8 cellular contexts compared by ENCODE assay signal in the genomic region with DNA sequence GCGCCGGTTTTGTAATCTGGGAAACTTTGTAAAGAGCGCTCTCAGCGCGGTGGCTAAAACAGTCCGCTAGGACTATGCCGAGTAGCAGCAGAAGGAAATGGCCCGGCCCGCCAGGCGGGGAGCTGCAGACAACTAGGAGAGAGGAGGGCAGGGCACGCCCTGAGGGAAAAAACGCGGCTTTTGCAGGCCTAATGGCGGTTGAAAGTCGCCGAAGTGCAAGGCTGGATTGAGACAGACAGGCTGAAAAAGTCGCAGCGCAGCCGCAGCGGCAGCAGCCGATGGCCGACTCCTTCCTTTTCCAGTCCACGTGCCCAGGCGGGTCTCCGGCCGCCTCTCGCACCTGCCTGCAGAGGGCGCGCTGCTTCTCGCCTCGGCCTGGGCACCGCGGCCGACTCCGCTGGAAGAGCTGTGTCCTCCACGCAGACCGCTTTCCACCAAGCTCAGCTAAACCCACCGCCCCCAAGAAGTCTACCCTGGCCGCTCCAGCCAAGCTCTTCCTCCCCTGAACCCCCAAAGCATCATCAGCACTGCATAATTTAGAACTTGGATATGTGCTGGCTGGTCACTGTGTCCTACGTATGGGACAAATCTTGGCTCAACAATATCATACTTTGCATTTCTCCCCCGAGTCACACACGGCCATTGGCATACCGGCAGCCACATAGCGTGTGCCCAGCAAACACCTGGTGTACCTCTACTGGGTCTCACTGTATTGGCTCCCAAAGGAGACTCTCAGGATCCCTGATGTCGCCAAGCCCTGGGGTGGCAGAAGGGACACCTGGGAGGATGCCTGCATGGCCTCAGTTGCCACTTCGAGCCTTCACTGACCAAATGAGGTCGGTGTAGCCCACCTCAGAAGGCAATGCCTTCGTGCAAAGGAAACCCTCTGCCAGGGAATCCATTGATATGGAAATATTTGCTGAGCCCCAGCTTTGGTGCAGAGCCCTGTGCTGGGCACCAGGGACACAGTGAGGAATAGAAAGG. TPM values are rescaled to one million over a fixed set of nuclear protein-coding genes. Genes with fewer than 3 reads are reported as not detected.
DNase-seq lines count a peak whose midpoint lies in the region; ATAC-seq and TF ChIP-seq lines count a peak whose summit lies in the region.

No MANE protein-coding gene starts in this region.

- CTCF ChIA-PET in GM10248 (lab: Yijun Ruan, JAX) = interaction anchor here (0.6 to 6.1 kb wide), 18 partner anchors 9 to 309 kb away, joined by 3 to 55 read pairs (median 4); partner anchors contain the start of gene RPL39
- CTCF ChIA-PET in activated CD4-positive, alpha-beta T cell treated with anti-CD3 and anti-CD28 coated beads for 36 hours (lab: Charles Lee) = interaction anchor here (0.6 to 2.1 kb wide), 16 partner anchors 8 to 428 kb away, joined by 3 to 10 read pairs (median 4); no protein-coding TSS in a partner anchor

- no peak overlapping the region for H4K5ac ChIP-seq in H9 (ENCODE audit: insufficient read length, low read depth, low read length)

- intact Hi-C loops in activated CD4-positive, alpha-beta T cell treated with anti-CD3 and anti-CD28 coated beads for 36 hours (cut with DNase I, micrococcal nuclease) = loop anchor here (1.0 to 2.0 kb wide), 2 partner anchors 13 to 14 kb away; partner anchors contain the start of gene SLC25A5 (in 1 of the 2)
- intact Hi-C loops in lower leg skin (cut with DNase I; ENCODE audit: low total_unique reads) = no loop called here

- no peak overlapping the region for H2BK15ac ChIP-seq in H9 (ENCODE audit: low read depth, low read length)

- H3K4me3 ChIP-seq in lower leg skin (ENCODE audit: low read depth, poor library complexity, severe bottlenecking) = no peak overlapping the region

- DNase-seq in GM10248 (ENCODE audit: extremely low spot score) = peak; percentile 74
- peak; percentile 76 for DNase-seq in H9
- peak; percentile 26 for DNase-seq in NCI-H128 (lab: John Stamatoyannopoulos, UW; ENCODE audit: unreplicated experiment)
- peak; percentile 82 for DNase-seq in activated CD4-positive, alpha-beta T cell treated with anti-CD3 and anti-CD28 coated beads for 36 hours
- DNase-seq in cortex of kidney (lab: John Stamatoyannopoulos, UW) = peak; percentile 3
- DNase-seq in lower leg skin (ENCODE audit: low spot score in 2 of 2) = peak; percentile 32 to 89
- peak; percentile 23 to 61 (median 33) for DNase-seq in stimulated activated CD4-positive, alpha-beta T cell treated with anti-CD3 and anti-CD28 coated beads, TNF-alpha, amount 100 ng/mL, for 24 hours (ENCODE audit: low read depth in 3 of 3)
- no peak for DNase-seq in pons (ENCODE audit: low spot score)

- peak; percentile 93 for ATAC-seq in activated CD4-positive, alpha-beta T cell treated with anti-CD3 and anti-CD28 coated beads for 36 hours

- 0 out of 4 replicates have a peak, but pooled peaks cover 0 to 2% of the 10 kb centered on the region in 2 experiments for H3K4me1 Mint-ChIP-seq in H9
- peaks cover 7% of the 10 kb centered on the region for H3K4me1 Mint-ChIP-seq in activated CD4-positive, alpha-beta T cell treated with anti-CD3 and anti-CD28 coated beads for 36 hours

- no peak overlapping the region for H2BK5ac ChIP-seq in H9 (ENCODE audit: insufficient read length, low read length)

- no CpG with 5 or more reads among the region's 48 CpGs for WGBS in H9 (ENCODE audit: extremely low coverage, insufficient read length, low lambda C conversion rate)
- 18 to 33% methylated on average over 21 to 45 of the region's 48 CpGs for WGBS in lower leg skin, 2 donors

- peak overlapping the region; percentile 47 for H3K4me2 ChIP-seq in H9 (ENCODE audit: insufficient read depth, insufficient read length, low read length)

- no peak overlapping the region for H3K23ac ChIP-seq in H9 (ENCODE audit: insufficient read length, low read depth, low read length)

- H3K18ac ChIP-seq in H9 (ENCODE audit: insufficient read length, low read depth, low read length) = peak overlapping the region; percentile 75

- no peak overlapping the region for H4K8ac ChIP-seq in H9 (replicated peaks; ENCODE audit: insufficient read length, low read depth, low read length)

- TF ChIP-seq CTCF in GM10248 (IDR thresholded peaks at IDR 0.05; ENCODE audit: control extremely low read depth, extremely low read depth, low read depth, missing control alignments) (peak; percentile 72), H9 (conservative IDR thresholded peaks at IDR 0.05) (peak; percentile 78), lower leg skin (IDR thresholded peaks at IDR 0.05) (no peak)

- H3K27ac Mint-ChIP-seq in H9 = peak overlapping the region in 1 of 3 experiments; percentile 93; a peak in 2 of 7 replicates
- peak overlapping the region; percentile 19 for H3K27ac Mint-ChIP-seq in activated CD4-positive, alpha-beta T cell treated with anti-CD3 and anti-CD28 coated beads for 36 hours

- peaks cover 0 to 11% (median 4%) of the 10 kb centered on the region in 3 experiments; a peak in 4 of 7 replicates for H3K36me3 Mint-ChIP-seq in H9 (ENCODE audit: insufficient read depth in 1 of 3, low read depth in 3 of 3)
- no peaks in the 10 kb centered on the region for H3K36me3 Mint-ChIP-seq in activated CD4-positive, alpha-beta T cell treated with anti-CD3 and anti-CD28 coated beads for 36 hours (ENCODE audit: low read depth)

- H2BK12ac ChIP-seq in H9 (ENCODE audit: insufficient read length, low read depth, low read length) = no peak overlapping the region

- no peaks in the 10 kb centered on the region for H3K4me1 ChIP-seq in H9 (ENCODE audit: insufficient read depth, low read length)

- H3K27me3 ChIP-seq in H9 (ENCODE audit: insufficient read depth, low read length) = no peaks in the 10 kb centered on the region

- H2BK20ac ChIP-seq in H9 (ENCODE audit: low read depth, low read length, poor library complexity, severe bottlenecking) = no peak overlapping the region

- H4K91ac ChIP-seq in H9 (ENCODE audit: insufficient read length, low read depth, low read length) = no peak overlapping the region

- H3K4ac ChIP-seq in H9 (ENCODE audit: low read depth, low read length) = no peak overlapping the region

- no peaks in the 10 kb centered on the region for H3K79me2 ChIP-seq in H9 (ENCODE audit: insufficient read depth, low read length)

- no peak overlapping the region for H3T11ph ChIP-seq in H9 (ENCODE audit: low read length)

- H2AFZ ChIP-seq in H9 (ENCODE audit: low read length) = peak overlapping the region; percentile 19

- peaks cover 16% of the 10 kb centered on the region for H3K9me3 ChIP-seq in H9 (ENCODE audit: control insufficient read depth, low read depth, low read length)

- no peak for TF ChIP-seq POLR2A in lower leg skin (IDR thresholded peaks at IDR 0.05)

- POLR2A ChIA-PET in GM10248 (lab: Yijun Ruan, JAX) = interaction anchor here (0.9 kb wide), 1 partner anchor 15 kb away, joined by 3 read pairs; the partner anchor contains the start of gene SLC25A5
- POLR2A ChIA-PET in activated CD4-positive, alpha-beta T cell treated with anti-CD3 and anti-CD28 coated beads for 36 hours (lab: Charles Lee) = no interaction called here

- peak overlapping the region; percentile 33 for H3K9ac ChIP-seq in H9 (ENCODE audit: extremely low read depth, insufficient read length, low read length)

- H3K14ac ChIP-seq in H9 (ENCODE audit: insufficient read depth, low read length) = peak overlapping the region; percentile 94

- no peak overlapping the region for H2BK120ac ChIP-seq in H9 (ENCODE audit: low read depth, low read length, poor library complexity, severe bottlenecking)

- no peaks in the 10 kb centered on the region for H4K20me1 ChIP-seq in H9 (ENCODE audit: control insufficient read depth, insufficient read depth, insufficient read length)

- no peak overlapping the region for H3K56ac ChIP-seq in H9 (ENCODE audit: insufficient read length, low read depth, low read length)

- H3K4me3 Mint-ChIP-seq in H9 = peak overlapping the region; percentile 62 to 68; a peak in 3 of 5 replicates
- peak overlapping the region; percentile 55 for H3K4me3 Mint-ChIP-seq in activated CD4-positive, alpha-beta T cell treated with anti-CD3 and anti-CD28 coated beads for 36 hours

- H3K79me1 ChIP-seq in H9 (ENCODE audit: insufficient read depth, low read depth, low read length, poor library complexity, severe bottlenecking) = no peaks in the 10 kb centered on the region

- H3K27ac ChIP-seq in H9 (ENCODE audit: insufficient read length, low read depth, low read length) = no peak overlapping the region

- peaks cover 2% of the 10 kb centered on the region for H3K23me2 ChIP-seq in H9 (ENCODE audit: insufficient read length, low read depth, low read length, poor library complexity, severe bottlenecking)

- peaks cover 68 to 75% of the 10 kb centered on the region in 2 experiments for H3K9me3 Mint-ChIP-seq in H9
- H3K9me3 Mint-ChIP-seq in activated CD4-positive, alpha-beta T cell treated with anti-CD3 and anti-CD28 coated beads for 36 hours (ENCODE audit: low read depth) = no peaks in the 10 kb centered on the region

- no peak overlapping the region for H2AK5ac ChIP-seq in H9 (ENCODE audit: insufficient read length, low read length)

- peaks cover 29% of the 10 kb centered on the region for H3K27me3 Mint-ChIP-seq in H9 (ENCODE audit: low read depth)
- no peaks in the 10 kb centered on the region for H3K27me3 Mint-ChIP-seq in activated CD4-positive, alpha-beta T cell treated with anti-CD3 and anti-CD28 coated beads for 36 hours

RNA-seq across cellular contexts. Expression of gene SLC25A5, which starts 14.5 kb away (rescaled TPM):
- total RNA-seq in H9 (2021) (454 and 472 TPM in 2 replicates), lower leg skin (100 to 1,000 TPM; 226 to 449 (median 361) TPM)
- 100 to 1,000 TPM; 593 to 674 TPM for total RNA-seq in activated CD4-positive, alpha-beta T cell treated with anti-CD3 and anti-CD28 coated beads for 36 hours

Comparison
In these comparisons a context has a peak if more than half of its experiments do, and no peak if none do; other contexts are left out.
1. CTCF ChIP-seq: peak in GM10248 (single experiment) and H9 (single experiment); none in lower leg skin (0 of 3).